ENCODE assay signal across 1 cellular context in genomic region chr1:166924829-166925541, GRCh38.
TF ChIP-seq lines count a peak whose summit lies in the region.

No MANE protein-coding gene starts in this region.

TF ChIP-seq in GM12878, 131 proteins besides CTCF, POLR2A, EP300 and RAD21 (continued from another document):
- TF ChIP-seq, protein P1, sequence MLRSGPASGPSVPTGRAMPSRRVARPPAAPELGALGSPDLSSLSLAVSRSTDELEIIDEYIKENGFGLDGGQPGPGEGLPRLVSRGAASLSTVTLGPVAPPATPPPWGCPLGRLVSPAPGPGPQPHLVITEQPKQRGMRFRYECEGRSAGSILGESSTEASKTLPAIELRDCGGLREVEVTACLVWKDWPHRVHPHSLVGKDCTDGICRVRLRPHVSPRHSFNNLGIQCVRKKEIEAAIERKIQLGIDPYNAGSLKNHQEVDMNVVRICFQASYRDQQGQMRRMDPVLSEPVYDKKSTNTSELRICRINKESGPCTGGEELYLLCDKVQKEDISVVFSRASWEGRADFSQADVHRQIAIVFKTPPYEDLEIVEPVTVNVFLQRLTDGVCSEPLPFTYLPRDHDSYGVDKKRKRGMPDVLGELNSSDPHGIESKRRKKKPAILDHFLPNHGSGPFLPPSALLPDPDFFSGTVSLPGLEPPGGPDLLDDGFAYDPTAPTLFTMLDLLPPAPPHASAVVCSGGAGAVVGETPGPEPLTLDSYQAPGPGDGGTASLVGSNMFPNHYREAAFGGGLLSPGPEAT (IDR thresholded peaks at IDR 0.05; ENCODE audit: low read depth), result 0 out of 2 replicates have a peak, but pooled peaks have one; percentile 21
- TF ChIP-seq, protein P2, sequence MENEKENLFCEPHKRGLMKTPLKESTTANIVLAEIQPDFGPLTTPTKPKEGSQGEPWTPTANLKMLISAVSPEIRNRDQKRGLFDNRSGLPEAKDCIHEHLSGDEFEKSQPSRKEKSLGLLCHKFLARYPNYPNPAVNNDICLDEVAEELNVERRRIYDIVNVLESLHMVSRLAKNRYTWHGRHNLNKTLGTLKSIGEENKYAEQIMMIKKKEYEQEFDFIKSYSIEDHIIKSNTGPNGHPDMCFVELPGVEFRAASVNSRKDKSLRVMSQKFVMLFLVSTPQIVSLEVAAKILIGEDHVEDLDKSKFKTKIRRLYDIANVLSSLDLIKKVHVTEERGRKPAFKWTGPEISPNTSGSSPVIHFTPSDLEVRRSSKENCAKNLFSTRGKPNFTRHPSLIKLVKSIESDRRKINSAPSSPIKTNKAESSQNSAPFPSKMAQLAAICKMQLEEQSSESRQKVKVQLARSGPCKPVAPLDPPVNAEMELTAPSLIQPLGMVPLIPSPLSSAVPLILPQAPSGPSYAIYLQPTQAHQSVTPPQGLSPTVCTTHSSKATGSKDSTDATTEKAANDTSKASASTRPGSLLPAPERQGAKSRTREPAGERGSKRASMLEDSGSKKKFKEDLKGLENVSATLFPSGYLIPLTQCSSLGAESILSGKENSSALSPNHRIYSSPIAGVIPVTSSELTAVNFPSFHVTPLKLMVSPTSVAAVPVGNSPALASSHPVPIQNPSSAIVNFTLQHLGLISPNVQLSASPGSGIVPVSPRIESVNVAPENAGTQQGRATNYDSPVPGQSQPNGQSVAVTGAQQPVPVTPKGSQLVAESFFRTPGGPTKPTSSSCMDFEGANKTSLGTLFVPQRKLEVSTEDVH (IDR thresholded peaks at IDR 0.05; ENCODE audit: low read depth, partially characterized antibody), result no peak
- TF ChIP-seq WRNIP1 (IDR thresholded peaks at IDR 0.05; ENCODE audit: borderline replicate concordance, low read depth, low read length) (no peak), SPI1 (IDR thresholded peaks at IDR 0.05; ENCODE audit: borderline replicate concordance, insufficient read depth, low read depth, low read length) (peak; percentile 85), ELK1 (IDR thresholded peaks at IDR 0.05; ENCODE audit: low read depth, low read length) (no peak), MTA2 (IDR thresholded peaks at IDR 0.05; ENCODE audit: low read depth) (no peak), BCL11A (IDR thresholded peaks at IDR 0.05; ENCODE audit: low read depth, low read length) (no peak), RB1 (IDR thresholded peaks at IDR 0.05; ENCODE audit: borderline replicate concordance) (no peak), ZNF622 (IDR thresholded peaks at IDR 0.05) (no peak), MXI1 (IDR thresholded peaks at IDR 0.05; ENCODE audit: low read depth, low read length) (no peak), MEF2A (IDR thresholded peaks at IDR 0.05; ENCODE audit: insufficient read depth, low read depth, low read length) (no peak), CUX1 (IDR thresholded peaks at IDR 0.05; ENCODE audit: insufficient replicate concordance, low read depth, low read length) (no peak), USF1 (IDR thresholded peaks at IDR 0.05; ENCODE audit: borderline replicate concordance, extremely low read length, insufficient read depth, low read depth, low read length) (no peak), NR2C2 (IDR thresholded peaks at IDR 0.05; ENCODE audit: borderline replicate concordance, control insufficient read depth, insufficient read length, low read depth) (no peak), ZNF384 (IDR thresholded peaks at IDR 0.05; ENCODE audit: borderline replicate concordance, low read depth, low read length) (no peak), KDM1A (IDR thresholded peaks at IDR 0.05; ENCODE audit: borderline replicate concordance) (no peak), CHD2 (IDR thresholded peaks at IDR 0.05; ENCODE audit: borderline replicate concordance, low read depth, low read length) (no peak)
- TF ChIP-seq, protein P3, sequence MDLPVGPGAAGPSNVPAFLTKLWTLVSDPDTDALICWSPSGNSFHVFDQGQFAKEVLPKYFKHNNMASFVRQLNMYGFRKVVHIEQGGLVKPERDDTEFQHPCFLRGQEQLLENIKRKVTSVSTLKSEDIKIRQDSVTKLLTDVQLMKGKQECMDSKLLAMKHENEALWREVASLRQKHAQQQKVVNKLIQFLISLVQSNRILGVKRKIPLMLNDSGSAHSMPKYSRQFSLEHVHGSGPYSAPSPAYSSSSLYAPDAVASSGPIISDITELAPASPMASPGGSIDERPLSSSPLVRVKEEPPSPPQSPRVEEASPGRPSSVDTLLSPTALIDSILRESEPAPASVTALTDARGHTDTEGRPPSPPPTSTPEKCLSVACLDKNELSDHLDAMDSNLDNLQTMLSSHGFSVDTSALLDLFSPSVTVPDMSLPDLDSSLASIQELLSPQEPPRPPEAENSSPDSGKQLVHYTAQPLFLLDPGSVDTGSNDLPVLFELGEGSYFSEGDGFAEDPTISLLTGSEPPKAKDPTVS (IDR thresholded peaks at IDR 0.05; ENCODE audit: low read depth, low read length), result no peak
- TF ChIP-seq, protein P4, sequence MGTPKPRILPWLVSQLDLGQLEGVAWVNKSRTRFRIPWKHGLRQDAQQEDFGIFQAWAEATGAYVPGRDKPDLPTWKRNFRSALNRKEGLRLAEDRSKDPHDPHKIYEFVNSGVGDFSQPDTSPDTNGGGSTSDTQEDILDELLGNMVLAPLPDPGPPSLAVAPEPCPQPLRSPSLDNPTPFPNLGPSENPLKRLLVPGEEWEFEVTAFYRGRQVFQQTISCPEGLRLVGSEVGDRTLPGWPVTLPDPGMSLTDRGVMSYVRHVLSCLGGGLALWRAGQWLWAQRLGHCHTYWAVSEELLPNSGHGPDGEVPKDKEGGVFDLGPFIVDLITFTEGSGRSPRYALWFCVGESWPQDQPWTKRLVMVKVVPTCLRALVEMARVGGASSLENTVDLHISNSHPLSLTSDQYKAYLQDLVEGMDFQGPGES (IDR thresholded peaks at IDR 0.05), result no peak
- TF ChIP-seq, protein P5, sequence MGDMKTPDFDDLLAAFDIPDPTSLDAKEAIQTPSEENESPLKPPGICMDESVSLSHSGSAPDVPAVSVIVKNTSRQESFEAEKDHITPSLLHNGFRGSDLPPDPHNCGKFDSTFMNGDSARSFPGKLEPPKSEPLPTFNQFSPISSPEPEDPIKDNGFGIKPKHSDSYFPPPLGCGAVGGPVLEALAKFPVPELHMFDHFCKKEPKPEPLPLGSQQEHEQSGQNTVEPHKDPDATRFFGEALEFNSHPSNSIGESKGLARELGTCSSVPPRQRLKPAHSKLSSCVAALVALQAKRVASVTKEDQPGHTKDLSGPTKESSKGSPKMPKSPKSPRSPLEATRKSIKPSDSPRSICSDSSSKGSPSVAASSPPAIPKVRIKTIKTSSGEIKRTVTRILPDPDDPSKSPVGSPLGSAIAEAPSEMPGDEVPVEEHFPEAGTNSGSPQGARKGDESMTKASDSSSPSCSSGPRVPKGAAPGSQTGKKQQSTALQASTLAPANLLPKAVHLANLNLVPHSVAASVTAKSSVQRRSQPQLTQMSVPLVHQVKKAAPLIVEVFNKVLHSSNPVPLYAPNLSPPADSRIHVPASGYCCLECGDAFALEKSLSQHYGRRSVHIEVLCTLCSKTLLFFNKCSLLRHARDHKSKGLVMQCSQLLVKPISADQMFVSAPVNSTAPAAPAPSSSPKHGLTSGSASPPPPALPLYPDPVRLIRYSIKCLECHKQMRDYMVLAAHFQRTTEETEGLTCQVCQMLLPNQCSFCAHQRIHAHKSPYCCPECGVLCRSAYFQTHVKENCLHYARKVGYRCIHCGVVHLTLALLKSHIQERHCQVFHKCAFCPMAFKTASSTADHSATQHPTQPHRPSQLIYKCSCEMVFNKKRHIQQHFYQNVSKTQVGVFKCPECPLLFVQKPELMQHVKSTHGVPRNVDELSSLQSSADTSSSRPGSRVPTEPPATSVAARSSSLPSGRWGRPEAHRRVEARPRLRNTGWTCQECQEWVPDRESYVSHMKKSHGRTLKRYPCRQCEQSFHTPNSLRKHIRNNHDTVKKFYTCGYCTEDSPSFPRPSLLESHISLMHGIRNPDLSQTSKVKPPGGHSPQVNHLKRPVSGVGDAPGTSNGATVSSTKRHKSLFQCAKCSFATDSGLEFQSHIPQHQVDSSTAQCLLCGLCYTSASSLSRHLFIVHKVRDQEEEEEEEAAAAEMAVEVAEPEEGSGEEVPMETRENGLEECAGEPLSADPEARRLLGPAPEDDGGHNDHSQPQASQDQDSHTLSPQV (IDR thresholded peaks at IDR 0.05), result no peak
- TF ChIP-seq, protein P6, sequence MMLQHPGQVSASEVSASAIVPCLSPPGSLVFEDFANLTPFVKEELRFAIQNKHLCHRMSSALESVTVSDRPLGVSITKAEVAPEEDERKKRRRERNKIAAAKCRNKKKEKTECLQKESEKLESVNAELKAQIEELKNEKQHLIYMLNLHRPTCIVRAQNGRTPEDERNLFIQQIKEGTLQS (IDR thresholded peaks at IDR 0.05; ENCODE audit: borderline replicate concordance, extremely low read depth, low read depth, low read length), result no peak
- TF ChIP-seq, protein P7, sequence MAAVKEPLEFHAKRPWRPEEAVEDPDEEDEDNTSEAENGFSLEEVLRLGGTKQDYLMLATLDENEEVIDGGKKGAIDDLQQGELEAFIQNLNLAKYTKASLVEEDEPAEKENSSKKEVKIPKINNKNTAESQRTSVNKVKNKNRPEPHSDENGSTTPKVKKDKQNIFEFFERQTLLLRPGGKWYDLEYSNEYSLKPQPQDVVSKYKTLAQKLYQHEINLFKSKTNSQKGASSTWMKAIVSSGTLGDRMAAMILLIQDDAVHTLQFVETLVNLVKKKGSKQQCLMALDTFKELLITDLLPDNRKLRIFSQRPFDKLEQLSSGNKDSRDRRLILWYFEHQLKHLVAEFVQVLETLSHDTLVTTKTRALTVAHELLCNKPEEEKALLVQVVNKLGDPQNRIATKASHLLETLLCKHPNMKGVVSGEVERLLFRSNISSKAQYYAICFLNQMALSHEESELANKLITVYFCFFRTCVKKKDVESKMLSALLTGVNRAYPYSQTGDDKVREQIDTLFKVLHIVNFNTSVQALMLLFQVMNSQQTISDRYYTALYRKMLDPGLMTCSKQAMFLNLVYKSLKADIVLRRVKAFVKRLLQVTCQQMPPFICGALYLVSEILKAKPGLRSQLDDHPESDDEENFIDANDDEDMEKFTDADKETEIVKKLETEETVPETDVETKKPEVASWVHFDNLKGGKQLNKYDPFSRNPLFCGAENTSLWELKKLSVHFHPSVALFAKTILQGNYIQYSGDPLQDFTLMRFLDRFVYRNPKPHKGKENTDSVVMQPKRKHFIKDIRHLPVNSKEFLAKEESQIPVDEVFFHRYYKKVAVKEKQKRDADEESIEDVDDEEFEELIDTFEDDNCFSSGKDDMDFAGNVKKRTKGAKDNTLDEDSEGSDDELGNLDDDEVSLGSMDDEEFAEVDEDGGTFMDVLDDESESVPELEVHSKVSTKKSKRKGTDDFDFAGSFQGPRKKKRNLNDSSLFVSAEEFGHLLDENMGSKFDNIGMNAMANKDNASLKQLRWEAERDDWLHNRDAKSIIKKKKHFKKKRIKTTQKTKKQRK (IDR thresholded peaks at IDR 0.05; ENCODE audit: low read depth, low read length), result no peak
